18 cellular contexts compared by ENCODE assay signal in genomic region chr3:36394176-36394575, GRCh38. TPM values are rescaled to one million over a fixed set of nuclear protein-coding genes. Genes with fewer than 3 reads are reported as not detected.
"Had no signal": no experiment of that assay in that cellular context is flagged by ENCODE, and none has a peak within 500 bp of the region (broad histone marks: within the 10 kb centered on the region; RNA-seq: fewer than 3 reads in every experiment).

No MANE protein-coding gene starts in this region.

- H3K36me3 ChIP-seq: esophagus squamous epithelium, tibial nerve, vagina had no signal

- ATAC-seq: left ventricle myocardium superior, right cardiac atrium had no signal

- H3K9me3 ChIP-seq: esophagus squamous epithelium, tibial nerve, vagina had no signal

- DNase-seq: activated CD4-positive, alpha-beta T cell treated with anti-CD3 and anti-CD28 coated beads, Interleukin-2, amount 10 ng/mL, durations not matched to agents 7 days and 5 days; activated naive CD8-positive, alpha-beta T cell treated with anti-CD3 and anti-CD28 coated beads for 36 hours; aorta; caudate nucleus; effector CD8-positive, alpha-beta T cell; esophagus squamous epithelium; kidney; left ventricle myocardium superior; nucleus accumbens; right cardiac atrium; small intestine; stimulated activated CD4-positive, alpha-beta T cell treated with anti-CD3 and anti-CD28 coated beads, Interleukin-4, amount 100 ng/mL, for 4 hours; stimulated activated CD8-positive, alpha-beta memory T cell treated with anti-CD3 and anti-CD28 coated beads, Interleukin-4, amount 100 ng/mL, for 48 hours; stimulated activated naive CD4-positive, alpha-beta T cell treated with Interleukin-2 at 50 U/mL for 16 hours; substantia nigra; SW 1271 had no signal

- H3K4me3 ChIP-seq: esophagus squamous epithelium, tibial nerve, vagina had no signal

- H3K27me3 ChIP-seq: esophagus squamous epithelium, tibial nerve, vagina had no signal

- H3K4me1 ChIP-seq: esophagus squamous epithelium, tibial nerve, vagina had no signal

- H3K27ac ChIP-seq: esophagus squamous epithelium, tibial nerve, vagina had no signal

RNA-seq across cellular contexts. Expression of gene STAC, which starts 13.9 kb away (rescaled TPM):
- total RNA-seq: activated naive CD8-positive, alpha-beta T cell treated with anti-CD3 and anti-CD28 coated beads for 36 hours had no signal
